In genomic region chr5:129903466-129904101, GRCh38 we compare ENCODE assay signal across 8 cellular contexts. TPM values are rescaled to one million over a fixed set of nuclear protein-coding genes. Genes with fewer than 3 reads are reported as not detected.
DNase-seq lines count a peak whose midpoint lies in the region; ATAC-seq and TF ChIP-seq lines count a peak whose summit lies in the region.

No MANE protein-coding gene starts in this region.

- H3K27ac ChIP-seq in gastroesophageal sphincter (peak overlapping the region in 3 of 4 donors; percentile 74 to 82 (median 77)), prostate gland (peak overlapping the region; percentile 50 to 51)

- peak in 1 of 2 donors; percentile 23 for TF ChIP-seq POLR2A in gastroesophageal sphincter (IDR thresholded peaks at IDR 0.05)
- TF ChIP-seq POLR2A in prostate gland (IDR thresholded peaks at IDR 0.05) = no peak

- whole genome bisulfite sequencing in gastroesophageal sphincter (ENCODE audit: low coverage in 1 of 2), 2 donors = 1 to 5% methylated on average over 16 to 26 of the region's 29 CpGs
- WGBS in prostate gland = 8% methylated on average over 29 of the region's 29 CpGs

- H3K9me3 ChIP-seq in gastroesophageal sphincter (no peaks in the 10 kb centered on the region), prostate gland (no peaks in the 10 kb centered on the region)

- peak overlapping the region; percentile 41 for H3K4me3 ChIP-seq in GM12865 (ENCODE audit: low read depth, low read length)
- H3K4me3 ChIP-seq in gastroesophageal sphincter = peak overlapping the region; percentile 42 to 79
- peak overlapping the region; percentile 44 to 59 for H3K4me3 ChIP-seq in prostate gland

- ATAC-seq in gastroesophageal sphincter = no peak
- no peak for ATAC-seq in HG02642 (IDR thresholded peaks at IDR 0.05; ENCODE audit: poor library complexity, unreplicated experiment)
- no peak for ATAC-seq in HG03039 (IDR thresholded peaks at IDR 0.05; ENCODE audit: unreplicated experiment)

- no peak for TF ChIP-seq CTCF in GM12865 (IDR thresholded peaks at IDR 0.05; ENCODE audit: insufficient read depth, low read depth, low read length, missing control alignments)
- TF ChIP-seq CTCF in gastroesophageal sphincter (IDR thresholded peaks at IDR 0.05) = no peak
- TF ChIP-seq CTCF in prostate gland (IDR thresholded peaks at IDR 0.05) = no peak

- H3K4me1 ChIP-seq in gastroesophageal sphincter (peaks cover 0 to 24% (median 10%) of the 10 kb centered on the region in 3 donors), prostate gland (replicated peaks) (no peaks in the 10 kb centered on the region)

- DNase-seq in GM12865 (ENCODE audit: low read depth) (peak; percentile 6), SW480 (ENCODE audit: low spot score) (peak; percentile 17), prostate gland (ENCODE audit: low spot score) (no peak), GM03348 (ENCODE audit: low spot score) (no peak), EL (no peak)

- TF ChIP-seq EP300 in gastroesophageal sphincter (IDR thresholded peaks at IDR 0.05) = no peak

- H3K36me3 ChIP-seq in gastroesophageal sphincter = no peaks in the 10 kb centered on the region
- H3K36me3 ChIP-seq in prostate gland = no peaks in the 10 kb centered on the region

- H3K27me3 ChIP-seq in gastroesophageal sphincter (peaks cover 35% of the 10 kb centered on the region), prostate gland (replicated peaks; ENCODE audit: insufficient read depth) (no peaks in the 10 kb centered on the region)

- intact Hi-C loops in prostate gland (cut with DNase I) = no loop called here

RNA-seq across cellular contexts. Expression of gene CHSY3, which starts 0.7 kb away (rescaled TPM):
- total RNA-seq in gastroesophageal sphincter (1 to 10 TPM in 3 of 4 donors, under 1 TPM in 1; 0.78 to 3.4 (median 2.8) TPM), prostate gland (1 to 10 TPM in 1 of 2 donors, under 1 TPM in 1; 0.09 to 2.0 TPM)

Comparison
In these comparisons a context has a peak if more than half of its experiments do, and no peak if none do; other contexts are left out.
1. DNase-seq: peak in GM12865 (single experiment) and SW480 (single experiment); none in prostate gland (single experiment), GM03348 (single experiment) and EL (single experiment).
2. Peak in every context shown above with its lines, with median percentiles within 50 percentile points of each other: H3K4me3 ChIP-seq.